1 cellular context compared by ENCODE assay signal in the genomic region with DNA sequence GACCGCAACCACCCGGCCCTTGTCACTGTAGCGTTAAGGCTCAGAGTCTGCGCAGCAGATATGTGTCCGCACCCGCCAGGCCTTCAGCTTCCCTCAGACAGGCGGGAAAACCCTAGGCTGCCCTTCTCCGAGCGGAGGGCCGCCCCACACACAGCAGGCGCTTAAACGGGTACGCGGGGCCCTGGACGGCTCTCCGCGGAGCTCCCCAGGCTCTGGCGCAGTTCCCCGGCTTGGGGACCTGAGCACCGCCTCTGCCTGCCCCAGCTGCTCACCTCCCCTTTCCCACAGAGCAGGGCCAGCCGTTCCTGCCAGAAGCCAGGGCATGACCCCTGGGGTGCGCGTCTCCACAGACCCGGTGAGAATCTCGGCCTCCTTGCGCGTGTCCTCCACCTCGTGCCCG.
TF ChIP-seq lines count a peak whose summit lies in the region.

No MANE protein-coding gene starts in this region.

TF ChIP-seq in HEK293, 187 proteins besides CTCF, POLR2A, EP300 and RAD21 (continued from another document):
- TF ChIP-seq, protein P1, sequence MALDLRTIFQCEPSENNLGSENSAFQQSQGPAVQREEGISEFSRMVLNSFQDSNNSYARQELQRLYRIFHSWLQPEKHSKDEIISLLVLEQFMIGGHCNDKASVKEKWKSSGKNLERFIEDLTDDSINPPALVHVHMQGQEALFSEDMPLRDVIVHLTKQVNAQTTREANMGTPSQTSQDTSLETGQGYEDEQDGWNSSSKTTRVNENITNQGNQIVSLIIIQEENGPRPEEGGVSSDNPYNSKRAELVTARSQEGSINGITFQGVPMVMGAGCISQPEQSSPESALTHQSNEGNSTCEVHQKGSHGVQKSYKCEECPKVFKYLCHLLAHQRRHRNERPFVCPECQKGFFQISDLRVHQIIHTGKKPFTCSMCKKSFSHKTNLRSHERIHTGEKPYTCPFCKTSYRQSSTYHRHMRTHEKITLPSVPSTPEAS (tag by site-specific recombination; IDR thresholded peaks at IDR 0.05) = no peak
- TF ChIP-seq ZNF16 (tag by site-specific recombination; IDR thresholded peaks at IDR 0.05; ENCODE audit: low read depth) = no peak
- TF ChIP-seq ZNF596 (tag by site-specific recombination; IDR thresholded peaks at IDR 0.05) = no peak
